In genomic region chr19:48717059-48717395, GRCh38 we compare ENCODE assay signal across 13 cellular contexts. TPM values are rescaled to one million over a fixed set of nuclear protein-coding genes. Genes with fewer than 3 reads are reported as not detected.
A peak's percentile ranks its signal among the peaks of the same experiment; 100 is the strongest.
DNase-seq lines count a peak whose midpoint lies in the region; ATAC-seq and TF ChIP-seq lines count a peak whose summit lies in the region.
"Had no signal": no experiment of that assay in that cellular context is flagged by ENCODE, and none has a peak within 500 bp of the region (broad histone marks: within the 10 kb centered on the region; RNA-seq: fewer than 3 reads in every experiment).

No MANE protein-coding gene starts in this region.

- peak overlapping the region; percentile 92 for H2AFZ ChIP-seq in mesenchymal stem cell (ENCODE audit: low read depth, low read length)

- no peak overlapping the region for H3K23ac ChIP-seq in mesenchymal stem cell (ENCODE audit: low read length in 2 of 2)

- H2BK120ac ChIP-seq in mesenchymal stem cell (ENCODE audit: low read depth, low read length): peak overlapping the region; percentile 57

- H3K18ac ChIP-seq in mesenchymal stem cell (ENCODE audit: low read depth in 1 of 2, low read length in 2 of 2): peak overlapping the region; percentile 61 to 86

- H3K27ac ChIP-seq in mesenchymal stem cell (ENCODE audit: low read length, poor library complexity, severe bottlenecking): no peak overlapping the region
- no peak overlapping the region for H3K27ac ChIP-seq in thoracic aorta
- H3K27ac ChIP-seq: A549, VCaP had no signal

- no peaks in the 10 kb centered on the region for H3K36me3 ChIP-seq in mesenchymal stem cell (ENCODE audit: control insufficient read depth in 1 of 2, insufficient read depth in 2 of 2, low read depth in 1 of 2, low read length in 2 of 2)
- H3K36me3 ChIP-seq in thoracic aorta: no peaks in the 10 kb centered on the region

- peak overlapping the region; percentile 68 for H3K9ac ChIP-seq in mesenchymal stem cell (ENCODE audit: low read length)

- WGBS in mesenchymal stem cell: 28% methylated on average over 5 of the region's 5 CpGs

- no peaks in the 10 kb centered on the region for H3K9me3 Mint-ChIP-seq in T-helper 1 cell treated with Interleukin-12 subunit alpha and Interleukin-12 subunit beta and Interleukin-4 antibody, amounts not matched to agents 30 μg/mL and 1 μg/mL, for 36 hours
- H3K9me3 Mint-ChIP-seq in central memory CD8-positive, alpha-beta T cell: no peaks in the 10 kb centered on the region
- no peaks in the 10 kb centered on the region for H3K9me3 Mint-ChIP-seq in T-cell
- H3K9me3 Mint-ChIP-seq: activated T-helper 17 cell treated with anti-CD3 and anti-CD28 coated beads, Interleukin-2, amount 50 U/mL, for 72 hours had no signal

- TF ChIP-seq CTCF in thoracic aorta (IDR thresholded peaks at IDR 0.05): no peak

- H3K4me1 ChIP-seq in mesenchymal stem cell (ENCODE audit: control insufficient read depth, insufficient read depth, low read depth, low read length): peaks cover 31% of the 10 kb centered on the region
- peaks cover 8 to 58% of the 10 kb centered on the region in 2 donors for H3K4me1 ChIP-seq in thoracic aorta (ENCODE audit: control insufficient read depth in 1 of 2, low read depth in 2 of 2)

- peak overlapping the region; percentile 57 for H3K4me2 ChIP-seq in mesenchymal stem cell (ENCODE audit: low read length, poor library complexity, severe bottlenecking)
- H3K4me2 ChIP-seq: A549 had no signal

- peak overlapping the region in 1 of 2 experiments; percentile 65 for H2BK12ac ChIP-seq in mesenchymal stem cell (ENCODE audit: low read length in 2 of 2)

- no peak for ATAC-seq in central memory CD8-positive, alpha-beta T cell (replicated peaks; ENCODE audit: extremely low read depth, poor library complexity, severe bottlenecking)
- no peak for ATAC-seq in thoracic aorta (ENCODE audit: insufficient number of reproducible peaks, low FRiP score, low read depth)
- no peak for ATAC-seq in T-cell (replicated peaks in 1 of 4)
- no peak for ATAC-seq in GM21447 (IDR thresholded peaks at IDR 0.05; ENCODE audit: unreplicated experiment)
- ATAC-seq: A549; activated T-helper 17 cell treated with anti-CD3 and anti-CD28 coated beads, Interleukin-2, amount 50 U/mL, for 72 hours; mucosa of descending colon had no signal

- H4K8ac ChIP-seq in mesenchymal stem cell (ENCODE audit: low read length): peak overlapping the region; percentile 30

- H2BK5ac ChIP-seq in mesenchymal stem cell (ENCODE audit: low read depth, low read length, poor library complexity, severe bottlenecking): no peak overlapping the region

- H3K36me3 Mint-ChIP-seq in T-helper 1 cell treated with Interleukin-12 subunit alpha and Interleukin-12 subunit beta and Interleukin-4 antibody, amounts not matched to agents 30 μg/mL and 1 μg/mL, for 36 hours (ENCODE audit: low read depth): no peaks in the 10 kb centered on the region
- peaks cover 5% of the 10 kb centered on the region for H3K36me3 Mint-ChIP-seq in central memory CD8-positive, alpha-beta T cell (ENCODE audit: insufficient read depth)
- H3K36me3 Mint-ChIP-seq in T-cell: no peaks in the 10 kb centered on the region

- H2BK15ac ChIP-seq in mesenchymal stem cell (ENCODE audit: low read depth, poor library complexity, severe bottlenecking): peak overlapping the region; percentile 13

- H3K27me3 ChIP-seq in mesenchymal stem cell (ENCODE audit: control insufficient read depth in 1 of 2, insufficient read depth in 1 of 2, low read length in 2 of 2) (no peaks in the 10 kb centered on the region), thoracic aorta (replicated peaks; ENCODE audit: insufficient read depth) (no peaks in the 10 kb centered on the region)

- H3K9me3 ChIP-seq in mesenchymal stem cell (ENCODE audit: control insufficient read depth, low read length) (no peaks in the 10 kb centered on the region), thoracic aorta (no peaks in the 10 kb centered on the region)
- H3K9me3 ChIP-seq: A549, mucosa of descending colon had no signal

- H3K79me1 ChIP-seq in mesenchymal stem cell (replicated peaks; ENCODE audit: low read length, poor library complexity, severe bottlenecking): peaks cover 18% of the 10 kb centered on the region

- H4K91ac ChIP-seq in mesenchymal stem cell (ENCODE audit: low read length): peak overlapping the region; percentile 78

- peak overlapping the region; percentile 39 to 82 for H3K4me3 ChIP-seq in mesenchymal stem cell (ENCODE audit: insufficient read depth in 1 of 2, low read depth in 1 of 2, low read length in 2 of 2)
- peak overlapping the region; percentile 58 for H3K4me3 ChIP-seq in thoracic aorta
- H3K4me3 ChIP-seq: A549, mucosa of descending colon had no signal

- H3K27ac Mint-ChIP-seq in T-helper 1 cell treated with Interleukin-12 subunit alpha and Interleukin-12 subunit beta and Interleukin-4 antibody, amounts not matched to agents 30 μg/mL and 1 μg/mL, for 36 hours: no peak overlapping the region
- no peak overlapping the region for H3K27ac Mint-ChIP-seq in central memory CD8-positive, alpha-beta T cell (ENCODE audit: low read depth)
- H3K27ac Mint-ChIP-seq in T-cell: no peak overlapping the region
- H3K27ac Mint-ChIP-seq: activated T-helper 17 cell treated with anti-CD3 and anti-CD28 coated beads, Interleukin-2, amount 50 U/mL, for 72 hours had no signal

- peak overlapping the region in 1 of 2 experiments; percentile 47 for H3K4ac ChIP-seq in mesenchymal stem cell (ENCODE audit: low read depth in 1 of 2, low read length in 2 of 2)

- CTCF ChIA-PET in T-cell (lab: Charles Lee): no interaction called here

- no peaks in the 10 kb centered on the region for H3K27me3 Mint-ChIP-seq in T-helper 1 cell treated with Interleukin-12 subunit alpha and Interleukin-12 subunit beta and Interleukin-4 antibody, amounts not matched to agents 30 μg/mL and 1 μg/mL, for 36 hours (ENCODE audit: low read depth)
- H3K27me3 Mint-ChIP-seq in central memory CD8-positive, alpha-beta T cell: no peaks in the 10 kb centered on the region
- no peaks in the 10 kb centered on the region for H3K27me3 Mint-ChIP-seq in T-cell
- H3K27me3 Mint-ChIP-seq: activated T-helper 17 cell treated with anti-CD3 and anti-CD28 coated beads, Interleukin-2, amount 50 U/mL, for 72 hours had no signal

- peak overlapping the region in 1 of 2 experiments; percentile 35 for H3K14ac ChIP-seq in mesenchymal stem cell (ENCODE audit: low read length in 2 of 2)

- POLR2A ChIA-PET in T-cell (lab: Charles Lee): no interaction called here

- H3K4me3 Mint-ChIP-seq in T-helper 1 cell treated with Interleukin-12 subunit alpha and Interleukin-12 subunit beta and Interleukin-4 antibody, amounts not matched to agents 30 μg/mL and 1 μg/mL, for 36 hours: peak overlapping the region; percentile 55
- H3K4me3 Mint-ChIP-seq in central memory CD8-positive, alpha-beta T cell: peak overlapping the region; percentile 11
- H3K4me3 Mint-ChIP-seq in T-cell: no peak overlapping the region
- H3K4me3 Mint-ChIP-seq: activated T-helper 17 cell treated with anti-CD3 and anti-CD28 coated beads, Interleukin-2, amount 50 U/mL, for 72 hours had no signal

- no peak overlapping the region for H2AK5ac ChIP-seq in mesenchymal stem cell (ENCODE audit: low read length, severe bottlenecking)

- H3K4me1 Mint-ChIP-seq in T-helper 1 cell treated with Interleukin-12 subunit alpha and Interleukin-12 subunit beta and Interleukin-4 antibody, amounts not matched to agents 30 μg/mL and 1 μg/mL, for 36 hours (ENCODE audit: low read depth): peaks cover 16% of the 10 kb centered on the region
- peaks cover 34% of the 10 kb centered on the region for H3K4me1 Mint-ChIP-seq in central memory CD8-positive, alpha-beta T cell
- H3K4me1 Mint-ChIP-seq in T-cell: peaks cover 24 to 34% (median 26%) of the 10 kb centered on the region in 3 donors

- DNase-seq in T-helper 1 cell (no peak), mesenchymal stem cell (no peak), thoracic aorta (ENCODE audit: low spot score) (no peak), AG08395 (ENCODE audit: low spot score) (no peak), T-cell (no peak)
- no peak for DNase-seq in central memory CD8-positive, alpha-beta T cell (ENCODE audit: low spot score in 2 of 2)
- DNase-seq: NCI-H1048 had no signal

RNA-seq across cellular contexts. Expression of gene MAMSTR, which starts 2.5 kb away (rescaled TPM):
- 1.3 TPM for polyA plus RNA-seq in mesenchymal stem cell (2013, experiment 1 of 2)
- 0.99 TPM for polyA plus RNA-seq in mesenchymal stem cell (2013, experiment 2 of 2)
- total RNA-seq in thoracic aorta (not detected), T-cell (1 to 10 TPM in 4 of 5 donors, under 1 TPM in 1; 0.56 to 2.4 (median 1.6) TPM)

RNA-seq across cellular contexts. Expression of gene FUT2, which starts 21.3 kb away (rescaled TPM):
- polyA plus RNA-seq in mesenchymal stem cell (2013, experiment 1 of 2): not detected
- not detected for polyA plus RNA-seq in mesenchymal stem cell (2013, experiment 2 of 2)
- total RNA-seq in thoracic aorta: 1 to 10 TPM in 1 of 2 donors, not detected in 1; 2.3 TPM
- total RNA-seq in T-cell: under 1 TPM in 1 of 5 donors, not detected in 4; 0.16 TPM
- total RNA-seq: activated T-helper 17 cell treated with anti-CD3 and anti-CD28 coated beads, Interleukin-2, amount 50 U/mL, for 72 hours had no signal
- polyA plus RNA-seq: A549 had no signal

RNA-seq across cellular contexts. Expression of gene RASIP1, which starts 23.4 kb away (rescaled TPM):
- polyA plus RNA-seq in mesenchymal stem cell (2013, experiment 1 of 2): 0.98 TPM
- polyA plus RNA-seq in mesenchymal stem cell (2013, experiment 2 of 2): 1.00 TPM
- total RNA-seq in thoracic aorta: 10 to 100 TPM; 11.6 to 12.3 TPM
- total RNA-seq in T-cell: under 1 TPM in 3 of 5 donors, not detected in 2; 0.23 to 0.65 (median 0.32) TPM

RNA-seq across cellular contexts. Expression of gene IZUMO1, which starts 29.7 kb away (rescaled TPM):
- not detected for polyA plus RNA-seq in mesenchymal stem cell (2013, experiment 1 of 2)
- not detected for polyA plus RNA-seq in mesenchymal stem cell (2013, experiment 2 of 2)
- total RNA-seq in thoracic aorta (not detected), T-cell (not detected)
- total RNA-seq: activated T-helper 17 cell treated with anti-CD3 and anti-CD28 coated beads, Interleukin-2, amount 50 U/mL, for 72 hours; mucosa of descending colon had no signal
- polyA plus RNA-seq: A549 had no signal

RNA-seq across cellular contexts. Expression of gene FUT1, which starts 35.4 kb away (rescaled TPM):
- 0.12 TPM for polyA plus RNA-seq in mesenchymal stem cell (2013, experiment 1 of 2)
- 0.10 TPM for polyA plus RNA-seq in mesenchymal stem cell (2013, experiment 2 of 2)
- total RNA-seq in thoracic aorta: under 1 TPM; 0.27 to 0.99 TPM
- under 1 TPM; 0.09 to 0.28 (median 0.15) TPM for total RNA-seq in T-cell

Comparison
In these comparisons a context has a peak if more than half of its experiments do, and no peak if none do; other contexts are left out.
1. H3K4me3 Mint-ChIP-seq: peak in T-helper 1 cell treated with Interleukin-12 subunit alpha and Interleukin-12 subunit beta and Interleukin-4 antibody, amounts not matched to agents 30 μg/mL and 1 μg/mL, for 36 hours (single experiment) and central memory CD8-positive, alpha-beta T cell (single experiment); none in T-cell (0 of 3).
2. RNA of gene RASIP1, which starts 23.4 kb away (total RNA-seq): 11.6 to 12.3 TPM in thoracic aorta; 0.23 to 0.65 TPM in T-cell; every median in the first group is over 4 times any median in the second.